Comparison of ENCODE assay signal across 30 cellular contexts in genomic region chr15:47733085-47733484, GRCh38. TPM values are rescaled to one million over a fixed set of nuclear protein-coding genes. Genes with fewer than 3 reads are reported as not detected.
"Had no signal": no experiment of that assay in that cellular context is flagged by ENCODE, and none has a peak within 500 bp of the region (broad histone marks: within the 10 kb centered on the region; RNA-seq: fewer than 3 reads in every experiment).

No MANE protein-coding gene starts in this region.

- DNase-seq: activated CD4-positive, alpha-beta memory T cell treated with anti-CD3 and anti-CD28 coated beads for 36 hours; activated CD4-positive, alpha-beta T cell treated with anti-CD3 and anti-CD28 coated beads for 36 hours; activated CD4-positive, alpha-beta T cell treated with anti-CD3 and anti-CD28 coated beads, Interleukin-2, amount 10 ng/mL, durations not matched to agents 24 days and 14 days; activated CD4-positive, CD25-positive, alpha-beta regulatory T cell; activated CD4-positive, CD25-positive, alpha-beta regulatory T cell treated with anti-CD3 and anti-CD28 coated beads, Interleukin-2, amount 50 U/mL, for 72 hours; activated CD8-positive, alpha-beta memory T cell treated with anti-CD3 and anti-CD28 coated beads, Interleukin-2, amount 10 ng/mL, durations not matched to agents 7 days and 5 days; activated CD8-positive, alpha-beta memory T cell treated with anti-CD3 and anti-CD28 coated beads, Interleukin-2, amount 50 U/mL, for 4 hours; activated CD8-positive, alpha-beta T cell treated with anti-CD3 and anti-CD28 coated beads, Interleukin-2, amount 10 ng/mL, durations not matched to agents 7 days and 5 days; activated effector memory CD4-positive, alpha-beta T cell treated with anti-CD3 and anti-CD28 coated beads, Interleukin-2, amount 50 U/mL, for 16 hours; activated naive CD4-positive, alpha-beta T cell; activated naive CD4-positive, alpha-beta T cell treated with anti-CD3 and anti-CD28 coated beads, Interleukin-2, amount 10 ng/mL, durations not matched to agents 7 days and 5 days; activated naive CD8-positive, alpha-beta T cell treated with anti-CD3 and anti-CD28 coated beads, Interleukin-2, amount 10 ng/mL, durations not matched to agents 7 days and 5 days; activated T-cell treated with anti-CD3 and anti-CD28 coated beads, Interleukin-2, amount 50 U/mL, for 1 hour; activated T-cell treated with anti-CD3 and anti-CD28 coated beads, Interleukin-2, amount 50 U/mL, for 48 hours; caudate nucleus; effector CD8-positive, alpha-beta T cell; esophagus squamous epithelium; foreskin melanocyte; T-helper 2 cell had no signal

- H3K4me1 ChIP-seq: breast epithelium, esophagus squamous epithelium had no signal

- ATAC-seq: activated CD4-positive, alpha-beta T cell treated with anti-CD3 and anti-CD28 coated beads for 36 hours; activated CD8-positive, alpha-beta memory T cell treated with anti-CD3 and anti-CD28 coated beads, Interleukin-2, amount 10 ng/mL, durations not matched to agents 7 days and 5 days; activated CD8-positive, alpha-beta T cell treated with anti-CD3 and anti-CD28 coated beads, Interleukin-2, amount 10 ng/mL, durations not matched to agents 7 days and 5 days; activated naive CD4-positive, alpha-beta T cell treated with anti-CD3 and anti-CD28 coated beads, Interleukin-2, amount 50 U/mL, for 72 hours had no signal

- H3K9me3 ChIP-seq: ascending aorta, breast epithelium, esophagus squamous epithelium had no signal

- FAIRE-seq: colon, endometrium, endothelial cell of umbilical vein had no signal

- H3K4me3 ChIP-seq: ascending aorta, breast epithelium, esophagus squamous epithelium had no signal

- H3K36me3 ChIP-seq: ascending aorta, breast epithelium, esophagus squamous epithelium had no signal

- H3K27me3 ChIP-seq: ascending aorta, breast epithelium, esophagus squamous epithelium had no signal

- H3K27ac ChIP-seq: ascending aorta, breast epithelium, epithelial cell of prostate, esophagus squamous epithelium had no signal

RNA-seq across cellular contexts. Expression of gene SEMA6D, which starts 15.8 kb away (rescaled TPM):
- total RNA-seq: activated CD4-positive, alpha-beta memory T cell treated with anti-CD3 and anti-CD28 coated beads for 36 hours; activated CD4-positive, alpha-beta T cell treated with anti-CD3 and anti-CD28 coated beads for 36 hours; activated CD4-positive, alpha-beta T cell treated with anti-CD3 and anti-CD28 coated beads, Interleukin-2, amount 10 ng/mL, durations not matched to agents 24 days and 14 days; activated CD8-positive, alpha-beta memory T cell treated with anti-CD3 and anti-CD28 coated beads for 36 hours; activated CD8-positive, alpha-beta memory T cell treated with anti-CD3 and anti-CD28 coated beads, Interleukin-2, amount 10 ng/mL, durations not matched to agents 7 days and 5 days; activated CD8-positive, alpha-beta T cell treated with anti-CD3 and anti-CD28 coated beads, Interleukin-2, amount 10 ng/mL, durations not matched to agents 7 days and 5 days; activated naive CD4-positive, alpha-beta T cell treated with anti-CD3 and anti-CD28 coated beads, Interleukin-2, amount 50 U/mL, for 72 hours; activated naive CD8-positive, alpha-beta T cell treated with anti-CD3 and anti-CD28 coated beads, Interleukin-2, amount 10 ng/mL, durations not matched to agents 7 days and 5 days; activated T-helper 1 cell treated with anti-CD3 and anti-CD28 coated beads, Interleukin-12 subunit alpha, Interleukin-12 subunit beta, Interleukin-2, Interleukin-4 antibody, amounts not matched to agents 30 ng/mL and 10 ng/mL and 1 ng/mL, durations not matched to agents 14 hours and 24 hours and 36 hours; activated T-helper 2 cell treated with anti-CD3 and anti-CD28 coated beads, Interferon-gamma antibody, Interleukin-2, Interleukin-4, amounts not matched to agents 10 μg/mL and 5 μg/mL and 100 μg/mL, durations not matched to agents 14 hours and 24 hours and 36 hours; T-helper 1 cell treated with Interleukin-12 subunit alpha and Interleukin-12 subunit beta and Interleukin-4 antibody, amounts not matched to agents 30 ng/mL and 1 ng/mL, for 36 hours had no signal
